In the genomic region with DNA sequence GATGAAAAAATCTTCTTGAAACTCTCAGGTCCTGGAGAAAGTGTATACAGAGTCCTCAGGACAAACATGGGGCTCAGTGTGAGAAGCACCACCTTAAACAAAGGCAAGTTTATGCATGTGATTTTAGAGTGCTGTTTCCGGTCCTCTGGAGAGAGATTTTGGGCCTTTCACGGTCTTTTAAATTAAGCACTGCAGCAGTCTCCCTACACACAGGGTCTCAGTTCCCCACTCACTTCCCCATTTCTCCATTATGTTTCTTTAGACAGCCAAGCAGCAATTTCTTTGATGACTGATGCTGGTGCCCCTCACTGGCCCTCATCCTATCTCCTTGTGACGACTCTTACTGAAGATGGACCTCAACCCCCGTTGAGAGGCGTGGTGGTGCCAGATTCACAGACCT, we compare ENCODE assay signal across 30 cellular contexts.
"Had no signal": no experiment of that assay in that cellular context is flagged by ENCODE, and none has a peak within 500 bp of the region (broad histone marks: within the 10 kb centered on the region; RNA-seq: fewer than 3 reads in every experiment).

No MANE protein-coding gene starts in this region.

- H3K4me1 ChIP-seq: parathyroid adenoma, psoas muscle had no signal

- H3K36me3 Mint-ChIP-seq: activated CD8-positive, alpha-beta memory T cell treated with anti-CD3 and anti-CD28 coated beads, Interleukin-2, amount 10 ng/mL, durations not matched to agents 7 days and 5 days; activated naive CD8-positive, alpha-beta T cell; naive thymus-derived CD8-positive, alpha-beta T cell had no signal

- ATAC-seq: activated CD8-positive, alpha-beta memory T cell treated with anti-CD3 and anti-CD28 coated beads, Interleukin-2, amount 10 ng/mL, durations not matched to agents 7 days and 5 days; activated CD8-positive, alpha-beta T cell treated with anti-CD3 and anti-CD28 coated beads, Interleukin-2, amount 10 ng/mL, durations not matched to agents 7 days and 5 days; gastroesophageal sphincter; left cardiac atrium; left ventricle myocardium superior; naive thymus-derived CD8-positive, alpha-beta T cell; psoas muscle had no signal

- H3K9me3 Mint-ChIP-seq: central memory CD8-positive, alpha-beta T cell; dendritic cell treated with granulocyte-macrophage colony-stimulating factor and Interleukin-4, amounts not matched to agents 40 ng/mL and 50 ng/mL, for 4 days; naive thymus-derived CD8-positive, alpha-beta T cell; T-helper 1 cell treated with Interleukin-12 subunit alpha and Interleukin-12 subunit beta and Interleukin-4 antibody, amounts not matched to agents 30 μg/mL and 1 μg/mL, for 36 hours had no signal

- DNase-seq: activated CD4-positive, alpha-beta T cell treated with anti-CD3 and anti-CD28 coated beads for 1 hour; activated CD4-positive, alpha-beta T cell treated with anti-CD3 and anti-CD28 coated beads, Interleukin-2, amount 50 U/mL, for 1 hour; activated CD8-positive, alpha-beta memory T cell treated with anti-CD3 and anti-CD28 coated beads, Interleukin-2, amount 10 ng/mL, durations not matched to agents 7 days and 5 days; activated CD8-positive, alpha-beta T cell treated with anti-CD3 and anti-CD28 coated beads, Interleukin-2, amount 10 ng/mL, durations not matched to agents 7 days and 5 days; activated naive CD4-positive, alpha-beta T cell treated with Interleukin-2 at 50 U/mL for 16 hours; activated T-cell treated with anti-CD3 and anti-CD28 coated beads, Interleukin-2, amount 50 U/mL, for 48 hours; anterior cingulate cortex; effector CD4-positive, alpha-beta T cell; erythroblast; head of caudate nucleus; hippocampal formation; left cardiac atrium; left ventricle myocardium superior; midbrain; naive thymus-derived CD8-positive, alpha-beta T cell; occipital lobe; psoas muscle; stimulated activated CD4-positive, alpha-beta T cell treated with anti-CD3 and anti-CD28 coated beads, Interleukin-15, amount 100 ng/mL, for 24 hours; stimulated activated CD4-positive, alpha-beta T cell treated with anti-CD3 and anti-CD28 coated beads, Interleukin-2, amount 100 ng/mL, for 24 hours; stimulated activated naive CD4-positive, alpha-beta T cell treated with Interleukin-2 at 50 U/mL for 16 hours; T-helper 9 cell had no signal

- H3K27me3 ChIP-seq: tibial nerve had no signal

- H3K27ac ChIP-seq: gastroesophageal sphincter, parathyroid adenoma, psoas muscle, tibial nerve had no signal

- H3K4me1 Mint-ChIP-seq: activated CD8-positive, alpha-beta memory T cell treated with anti-CD3 and anti-CD28 coated beads, Interleukin-2, amount 10 ng/mL, durations not matched to agents 7 days and 5 days; central memory CD8-positive, alpha-beta T cell had no signal

- H3K36me3 ChIP-seq: gastroesophageal sphincter, tibial nerve had no signal

- H3K9me3 ChIP-seq: gastroesophageal sphincter, psoas muscle, tibial nerve had no signal

- H3K27ac Mint-ChIP-seq: activated CD8-positive, alpha-beta memory T cell treated with anti-CD3 and anti-CD28 coated beads, Interleukin-2, amount 10 ng/mL, durations not matched to agents 7 days and 5 days; activated CD8-positive, alpha-beta T cell treated with anti-CD3 and anti-CD28 coated beads, Interleukin-2, amount 10 ng/mL, durations not matched to agents 7 days and 5 days; activated naive CD8-positive, alpha-beta T cell; dendritic cell treated with granulocyte-macrophage colony-stimulating factor and Interleukin-4, amounts not matched to agents 40 ng/mL and 50 ng/mL, for 4 days; T-helper 1 cell treated with Interleukin-12 subunit alpha and Interleukin-12 subunit beta and Interleukin-4 antibody, amounts not matched to agents 30 μg/mL and 1 μg/mL, for 36 hours had no signal

- H3K4me3 Mint-ChIP-seq: activated CD8-positive, alpha-beta memory T cell treated with anti-CD3 and anti-CD28 coated beads, Interleukin-2, amount 10 ng/mL, durations not matched to agents 7 days and 5 days; activated CD8-positive, alpha-beta T cell treated with anti-CD3 and anti-CD28 coated beads, Interleukin-2, amount 10 ng/mL, durations not matched to agents 7 days and 5 days; activated naive CD8-positive, alpha-beta T cell; central memory CD8-positive, alpha-beta T cell; dendritic cell treated with granulocyte-macrophage colony-stimulating factor and Interleukin-4, amounts not matched to agents 40 ng/mL and 50 ng/mL, for 4 days; naive thymus-derived CD8-positive, alpha-beta T cell; neural crest cell; T-helper 1 cell treated with Interleukin-12 subunit alpha and Interleukin-12 subunit beta and Interleukin-4 antibody, amounts not matched to agents 30 μg/mL and 1 μg/mL, for 36 hours had no signal

- H3K4me3 ChIP-seq: gastroesophageal sphincter, psoas muscle, smooth muscle cell, tibial nerve had no signal
